Comparison of ENCODE assay signal across 8 cellular contexts in the genomic region with DNA sequence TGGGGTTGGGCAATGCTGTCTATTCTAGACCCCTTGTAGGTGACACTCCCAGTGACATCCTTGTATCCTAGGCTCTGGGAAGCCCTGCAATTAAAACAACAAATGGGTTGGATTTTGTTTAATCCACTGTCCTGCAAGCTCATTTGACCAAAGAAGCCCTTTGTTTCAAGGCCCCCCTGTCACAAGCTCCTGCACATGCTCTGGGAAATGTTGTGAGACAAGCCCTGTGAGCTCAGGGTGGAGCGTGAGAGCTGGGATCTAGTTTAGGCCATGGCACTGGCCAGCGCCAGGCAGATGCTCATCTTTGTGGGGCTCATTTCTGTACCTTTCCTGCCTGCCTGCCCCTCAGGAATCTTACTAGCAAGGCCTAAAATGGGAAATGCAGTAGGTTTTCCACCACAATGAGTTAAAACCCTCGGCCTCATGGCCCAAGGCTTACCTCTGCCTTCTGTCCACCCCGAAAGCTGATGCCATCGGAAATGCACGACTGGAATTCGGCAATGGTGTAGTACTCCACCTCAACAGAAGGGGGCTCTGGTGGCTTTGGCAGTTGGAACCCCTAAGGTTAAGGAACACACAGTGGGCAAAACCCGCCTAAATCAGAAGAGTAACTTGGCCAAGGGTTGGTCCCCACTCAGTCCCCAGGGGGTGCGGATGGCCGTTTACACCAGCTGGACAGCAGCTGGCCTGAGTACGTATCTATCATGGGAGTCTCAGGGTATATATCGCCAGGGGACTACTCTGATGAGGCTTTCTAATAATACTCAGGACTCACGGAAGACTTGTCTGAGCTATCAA.
DNase-seq lines count a peak whose midpoint lies in the region; TF ChIP-seq lines count a peak whose summit lies in the region.

No MANE protein-coding gene starts in this region.

- H3K27ac ChIP-seq in layer of hippocampus (ENCODE audit: low read depth, low read length), result peak overlapping the region; percentile 41

- no peak for DNase-seq in AG09319 (ENCODE audit: extremely low read depth, low read depth)
- DNase-seq in H7, result peak; percentile 89
- DNase-seq in T-helper 1 cell, result peak in 4 of 5 donors; percentile 17 to 32 (median 27)
- peak; percentile 31 for DNase-seq in central memory CD4-positive, alpha-beta T cell
- peak; percentile 14 to 18 for DNase-seq in stimulated activated CD8-positive, alpha-beta memory T cell treated with anti-CD3 and anti-CD28 coated beads, Interleukin-2, amount 100 ng/mL, for 1 hour (ENCODE audit: low read depth in 2 of 2)
- DNase-seq in NK-92 (lab: John Stamatoyannopoulos, UW; ENCODE audit: unreplicated experiment), result no peak
- no peak for DNase-seq in DMS153 treated with DMSO at 0.1 percent for 48 hours (lab: John Stamatoyannopoulos, UW; ENCODE audit: unreplicated experiment)

- peak; percentile 89 for TF ChIP-seq CTCF in AG09319 (IDR thresholded peaks at IDR 0.05; ENCODE audit: low read depth, low read length)

- H3K27me3 ChIP-seq in H7 (ENCODE audit: control insufficient read depth, insufficient read depth, low read length) (no peaks in the 10 kb centered on the region), layer of hippocampus (ENCODE audit: control insufficient read depth, insufficient read depth, low read length) (no peaks in the 10 kb centered on the region)

- no peak overlapping the region for H3K4me3 ChIP-seq in H7 (ENCODE audit: insufficient read depth, low read depth, low read length)

- no peaks in the 10 kb centered on the region; the same call in none of the 2 replicates for H3K36me3 ChIP-seq in H7 (replicated peaks; ENCODE audit: control insufficient read depth, insufficient read depth, low read length)

Comparison
In these comparisons a context has a peak if more than half of its experiments do, and no peak if none do; other contexts are left out.
1. DNase-seq: peak in H7 (single experiment), T-helper 1 cell (4 of 5), central memory CD4-positive, alpha-beta T cell (single experiment) and stimulated activated CD8-positive, alpha-beta memory T cell treated with anti-CD3 and anti-CD28 coated beads, Interleukin-2, amount 100 ng/mL, for 1 hour (2 of 2); none in AG09319 (single experiment), NK-92 (single experiment) and DMS153 treated with DMSO at 0.1 percent for 48 hours (single experiment).